1 cellular context compared by ENCODE assay signal in the genomic region with DNA sequence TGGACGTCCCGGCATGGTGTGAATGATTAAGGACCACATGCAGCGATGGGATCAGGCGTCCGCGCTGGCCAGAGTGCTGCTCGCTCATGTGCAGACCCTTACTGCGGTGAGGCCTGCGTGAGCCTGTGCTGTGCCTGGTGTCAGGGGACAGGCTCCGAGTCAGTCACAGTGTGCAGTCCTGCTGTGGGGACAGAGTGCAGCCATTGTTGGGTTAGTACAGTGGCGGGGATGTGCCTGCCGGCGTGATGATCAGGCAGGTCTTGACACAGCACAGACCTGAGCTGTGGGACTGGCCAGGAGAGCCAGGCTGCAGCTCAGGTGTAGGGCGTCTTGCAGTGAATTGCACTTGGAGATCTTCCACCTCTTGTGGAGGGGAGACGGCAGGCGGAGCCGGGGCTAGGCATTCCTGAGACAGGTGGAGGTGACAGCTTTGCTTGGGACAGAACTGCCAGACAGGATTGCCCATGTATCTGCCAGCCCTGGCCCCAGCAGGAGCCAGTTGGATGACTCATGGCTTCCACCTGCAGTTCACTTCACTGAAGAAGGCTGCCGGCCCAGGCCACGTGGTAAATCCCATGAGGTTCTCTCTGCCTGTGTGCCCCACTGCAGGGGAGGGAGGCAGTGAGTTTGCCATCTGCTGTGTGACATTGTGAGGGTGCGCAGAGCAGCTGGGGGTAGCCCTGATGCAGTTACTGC.
TF ChIP-seq lines count a peak whose summit lies in the region.

No MANE protein-coding gene starts in this region.

TF ChIP-seq in HCT116, 20 proteins besides CTCF, POLR2A, EP300 and RAD21 (continued from another document):
- TF ChIP-seq, protein P1, sequence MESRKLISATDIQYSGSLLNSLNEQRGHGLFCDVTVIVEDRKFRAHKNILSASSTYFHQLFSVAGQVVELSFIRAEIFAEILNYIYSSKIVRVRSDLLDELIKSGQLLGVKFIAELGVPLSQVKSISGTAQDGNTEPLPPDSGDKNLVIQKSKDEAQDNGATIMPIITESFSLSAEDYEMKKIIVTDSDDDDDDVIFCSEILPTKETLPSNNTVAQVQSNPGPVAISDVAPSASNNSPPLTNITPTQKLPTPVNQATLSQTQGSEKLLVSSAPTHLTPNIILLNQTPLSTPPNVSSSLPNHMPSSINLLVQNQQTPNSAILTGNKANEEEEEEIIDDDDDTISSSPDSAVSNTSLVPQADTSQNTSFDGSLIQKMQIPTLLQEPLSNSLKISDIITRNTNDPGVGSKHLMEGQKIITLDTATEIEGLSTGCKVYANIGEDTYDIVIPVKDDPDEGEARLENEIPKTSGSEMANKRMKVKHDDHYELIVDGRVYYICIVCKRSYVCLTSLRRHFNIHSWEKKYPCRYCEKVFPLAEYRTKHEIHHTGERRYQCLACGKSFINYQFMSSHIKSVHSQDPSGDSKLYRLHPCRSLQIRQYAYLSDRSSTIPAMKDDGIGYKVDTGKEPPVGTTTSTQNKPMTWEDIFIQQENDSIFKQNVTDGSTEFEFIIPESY (IDR thresholded peaks at IDR 0.05; ENCODE audit: extremely low read depth, insufficient replicate concordance, low read length), result no peak
- TF ChIP-seq, protein P2, sequence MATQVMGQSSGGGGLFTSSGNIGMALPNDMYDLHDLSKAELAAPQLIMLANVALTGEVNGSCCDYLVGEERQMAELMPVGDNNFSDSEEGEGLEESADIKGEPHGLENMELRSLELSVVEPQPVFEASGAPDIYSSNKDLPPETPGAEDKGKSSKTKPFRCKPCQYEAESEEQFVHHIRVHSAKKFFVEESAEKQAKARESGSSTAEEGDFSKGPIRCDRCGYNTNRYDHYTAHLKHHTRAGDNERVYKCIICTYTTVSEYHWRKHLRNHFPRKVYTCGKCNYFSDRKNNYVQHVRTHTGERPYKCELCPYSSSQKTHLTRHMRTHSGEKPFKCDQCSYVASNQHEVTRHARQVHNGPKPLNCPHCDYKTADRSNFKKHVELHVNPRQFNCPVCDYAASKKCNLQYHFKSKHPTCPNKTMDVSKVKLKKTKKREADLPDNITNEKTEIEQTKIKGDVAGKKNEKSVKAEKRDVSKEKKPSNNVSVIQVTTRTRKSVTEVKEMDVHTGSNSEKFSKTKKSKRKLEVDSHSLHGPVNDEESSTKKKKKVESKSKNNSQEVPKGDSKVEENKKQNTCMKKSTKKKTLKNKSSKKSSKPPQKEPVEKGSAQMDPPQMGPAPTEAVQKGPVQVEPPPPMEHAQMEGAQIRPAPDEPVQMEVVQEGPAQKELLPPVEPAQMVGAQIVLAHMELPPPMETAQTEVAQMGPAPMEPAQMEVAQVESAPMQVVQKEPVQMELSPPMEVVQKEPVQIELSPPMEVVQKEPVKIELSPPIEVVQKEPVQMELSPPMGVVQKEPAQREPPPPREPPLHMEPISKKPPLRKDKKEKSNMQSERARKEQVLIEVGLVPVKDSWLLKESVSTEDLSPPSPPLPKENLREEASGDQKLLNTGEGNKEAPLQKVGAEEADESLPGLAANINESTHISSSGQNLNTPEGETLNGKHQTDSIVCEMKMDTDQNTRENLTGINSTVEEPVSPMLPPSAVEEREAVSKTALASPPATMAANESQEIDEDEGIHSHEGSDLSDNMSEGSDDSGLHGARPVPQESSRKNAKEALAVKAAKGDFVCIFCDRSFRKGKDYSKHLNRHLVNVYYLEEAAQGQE (IDR thresholded peaks at IDR 0.05; ENCODE audit: low read depth), result no peak
- no peak for TF ChIP-seq ELF1 (IDR thresholded peaks at IDR 0.05; ENCODE audit: borderline replicate concordance, low read depth)
- TF ChIP-seq FOSL1 (IDR thresholded peaks at IDR 0.05; ENCODE audit: low read depth), result peak; percentile 57
- TF ChIP-seq SP1 (IDR thresholded peaks at IDR 0.05; ENCODE audit: low read depth), result no peak
